9 cellular contexts compared by ENCODE assay signal in the genomic region with DNA sequence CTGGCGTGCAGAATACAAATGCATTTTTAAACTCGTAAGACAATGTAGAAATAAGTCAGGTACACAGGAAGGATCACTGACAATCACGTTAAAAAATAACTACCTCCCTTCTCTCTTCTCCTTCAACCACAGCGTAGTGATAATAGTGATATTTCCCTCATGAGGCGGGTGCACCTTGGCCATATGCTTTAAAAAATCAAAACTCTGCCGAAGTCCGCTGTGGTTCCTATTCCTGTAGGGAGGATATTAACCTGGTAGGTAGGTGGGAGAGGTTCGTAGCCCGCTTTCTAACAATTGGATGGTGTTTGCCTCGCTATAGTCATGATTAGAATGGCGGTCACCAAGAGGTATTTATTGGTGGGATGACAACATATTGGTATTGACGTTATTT. TPM values are rescaled to one million over a fixed set of nuclear protein-coding genes. Genes with fewer than 3 reads are reported as not detected.
DNase-seq lines count a peak whose midpoint lies in the region; ATAC-seq and TF ChIP-seq lines count a peak whose summit lies in the region.
"Had no signal": no experiment of that assay in that cellular context is flagged by ENCODE, and none has a peak within 500 bp of the region (broad histone marks: within the 10 kb centered on the region; RNA-seq: fewer than 3 reads in every experiment).

No MANE protein-coding gene starts in this region.

- no peak for DNase-seq in CD4-positive, CD25-positive, alpha-beta regulatory T cell
- peak; percentile 40 for DNase-seq in NCI-H69 (lab: John Stamatoyannopoulos, UW)
- DNase-seq in endodermal cell: no peak
- DNase-seq in NCI-H128 (lab: John Stamatoyannopoulos, UW; ENCODE audit: unreplicated experiment): no peak
- DNase-seq in EL: no peak
- DNase-seq in GM20000 (ENCODE audit: low spot score): no peak
- DNase-seq: NCI-H2171 had no signal

- H3K27me3 Mint-ChIP-seq in CD4-positive, CD25-positive, alpha-beta regulatory T cell: peaks cover 13% of the 10 kb centered on the region
- no peaks in the 10 kb centered on the region for H3K27me3 Mint-ChIP-seq in endodermal cell (ENCODE audit: insufficient read depth)

- peaks cover 0 to 20% (median 6%) of the 10 kb centered on the region in 4 donors for H3K4me1 Mint-ChIP-seq in CD4-positive, CD25-positive, alpha-beta regulatory T cell
- peaks cover 53% of the 10 kb centered on the region for H3K4me1 Mint-ChIP-seq in endodermal cell

- H3K36me3 Mint-ChIP-seq in CD4-positive, CD25-positive, alpha-beta regulatory T cell: no peaks in the 10 kb centered on the region
- no peaks in the 10 kb centered on the region for H3K36me3 Mint-ChIP-seq in endodermal cell (ENCODE audit: low read depth)

- H3K4me3 Mint-ChIP-seq in CD4-positive, CD25-positive, alpha-beta regulatory T cell: peak overlapping the region; percentile 38 to 91 (median 86)
- H3K4me3 Mint-ChIP-seq in endodermal cell: peak overlapping the region; percentile 85

- no peak overlapping the region for H3K27ac ChIP-seq in CD4-positive, CD25-positive, alpha-beta regulatory T cell (ENCODE audit: insufficient read depth, low read length, poor library complexity, severe bottlenecking)
- H3K27ac ChIP-seq in endodermal cell (ENCODE audit: low read depth, low read length): no peak overlapping the region

- no peaks in the 10 kb centered on the region for H3K4me1 ChIP-seq in CD4-positive, CD25-positive, alpha-beta regulatory T cell (ENCODE audit: control insufficient read depth, insufficient read depth, low read length, poor library complexity, severe bottlenecking)
- H3K4me1 ChIP-seq in endodermal cell (ENCODE audit: control insufficient read depth, insufficient read depth, low read length): peaks cover 20% of the 10 kb centered on the region
- peaks cover 16% of the 10 kb centered on the region for H3K4me1 ChIP-seq in neuron (ENCODE audit: insufficient read depth, low read length)

- no peaks in the 10 kb centered on the region for H3K9me3 ChIP-seq in CD4-positive, CD25-positive, alpha-beta regulatory T cell (ENCODE audit: control insufficient read depth in 2 of 2, low read length in 2 of 2)
- H3K9me3 ChIP-seq in endodermal cell (ENCODE audit: control insufficient read depth, low read length) (no peaks in the 10 kb centered on the region), neuron (ENCODE audit: low read length) (no peaks in the 10 kb centered on the region)

- peak overlapping the region; percentile 52 for H2AFZ ChIP-seq in neuron (ENCODE audit: low read depth, low read length)

- H3K9me3 Mint-ChIP-seq in CD4-positive, CD25-positive, alpha-beta regulatory T cell: peaks cover 0 to 4% (median 1%) of the 10 kb centered on the region in 7 donors
- H3K9me3 Mint-ChIP-seq in endodermal cell: no peaks in the 10 kb centered on the region

- peak overlapping the region; percentile 58 for H3K4me3 ChIP-seq in CD4-positive, CD25-positive, alpha-beta regulatory T cell (ENCODE audit: low read depth, low read length)
- H3K4me3 ChIP-seq in endodermal cell (ENCODE audit: low read length) (peak overlapping the region; percentile 93), neuron (ENCODE audit: low read length) (peak overlapping the region; percentile 49)

- no peak for ATAC-seq in CD4-positive, CD25-positive, alpha-beta regulatory T cell (ENCODE audit: low read depth in 2 of 2)
- ATAC-seq in GM21529 (IDR thresholded peaks at IDR 0.05; ENCODE audit: unreplicated experiment): no peak

- peak overlapping the region; percentile 62 for H3K9ac ChIP-seq in endodermal cell (ENCODE audit: extremely low read depth, low read length, poor library complexity, severe bottlenecking)

- H3K27ac Mint-ChIP-seq in CD4-positive, CD25-positive, alpha-beta regulatory T cell: peak overlapping the region in 1 of 3 donors; percentile 20
- peak overlapping the region; percentile 86 for H3K27ac Mint-ChIP-seq in endodermal cell

- peaks cover 5% of the 10 kb centered on the region for H3K27me3 ChIP-seq in CD4-positive, CD25-positive, alpha-beta regulatory T cell (ENCODE audit: control insufficient read depth, insufficient read depth, low read length)
- no peaks in the 10 kb centered on the region for H3K27me3 ChIP-seq in endodermal cell (ENCODE audit: control insufficient read depth, insufficient read depth, low read length, poor library complexity, severe bottlenecking)
- H3K27me3 ChIP-seq in neuron (ENCODE audit: insufficient read depth, low read length): peaks cover 13% of the 10 kb centered on the region

- TF ChIP-seq CTCF in endodermal cell (conservative IDR thresholded peaks at IDR 0.05) (no peak), GM20000 (IDR thresholded peaks at IDR 0.05; ENCODE audit: extremely low read depth, missing control alignments) (no peak)

- WGBS in endodermal cell (ENCODE audit: insufficient coverage in 1 of 2, insufficient read length in 1 of 2), 2 experiments: 35 to 65% methylated on average over 4 to 12 of the region's 12 CpGs

- H3K36me3 ChIP-seq in CD4-positive, CD25-positive, alpha-beta regulatory T cell (ENCODE audit: control insufficient read depth, insufficient read depth, low read length): no peaks in the 10 kb centered on the region
- H3K36me3 ChIP-seq in endodermal cell (ENCODE audit: control insufficient read depth, insufficient read depth, low read length): no peaks in the 10 kb centered on the region
- H3K36me3 ChIP-seq in neuron (ENCODE audit: insufficient read depth, low read length): no peaks in the 10 kb centered on the region

RNA-seq across cellular contexts. Expression of gene GREM2, which starts 0.7 kb away (rescaled TPM):
- not detected for total RNA-seq in CD4-positive, CD25-positive, alpha-beta regulatory T cell
- not detected for polyA plus RNA-seq in CD4-positive, CD25-positive, alpha-beta regulatory T cell
- total RNA-seq in endodermal cell: 10 to 100 TPM in 1 of 2 donors, 1 to 10 TPM in 1; 7.8 to 10.9 TPM
- polyA plus RNA-seq in endodermal cell (2013, experiment 1 of 2): 6.3 TPM
- polyA plus RNA-seq in endodermal cell (2013, experiment 2 of 2): 6.1 TPM
